In the genomic region with DNA sequence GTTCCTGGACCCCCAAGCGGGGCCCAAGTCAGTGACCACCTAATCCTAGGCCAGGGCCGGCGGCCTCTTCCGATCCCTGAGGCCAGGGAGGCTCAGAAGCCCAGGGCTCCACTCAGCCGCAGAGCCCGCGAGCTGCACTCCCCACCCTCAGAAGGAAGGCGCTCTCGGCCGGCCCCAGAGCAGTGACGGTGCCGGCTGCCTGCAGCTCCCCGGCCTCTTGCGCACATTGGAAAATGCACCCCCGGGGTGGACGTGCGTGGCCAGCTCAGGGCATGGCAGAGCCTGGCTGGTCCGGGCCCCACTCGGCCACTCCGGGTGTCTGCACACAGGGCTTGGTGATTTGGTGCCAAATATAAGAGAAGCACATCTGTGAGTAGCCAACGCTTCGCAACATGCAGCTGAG, we compare ENCODE assay signal across 15 cellular contexts.
DNase-seq lines count a peak whose midpoint lies in the region; ATAC-seq and TF ChIP-seq lines count a peak whose summit lies in the region.
"Had no signal": no experiment of that assay in that cellular context is flagged by ENCODE, and none has a peak within 500 bp of the region (broad histone marks: within the 10 kb centered on the region; RNA-seq: fewer than 3 reads in every experiment).

No MANE protein-coding gene starts in this region.

- H3K27me3 ChIP-seq in right atrium auricular region (no peaks in the 10 kb centered on the region), NT2/D1 (ENCODE audit: insufficient read depth, insufficient read length) (peaks cover 45% of the 10 kb centered on the region)

- H3K36me3 Mint-ChIP-seq in stimulated activated effector memory CD8-positive, alpha-beta T cell treated with anti-CD3 and anti-CD28 coated beads, Interleukin-12 subunit alpha, Interleukin-12 subunit beta, amount 100 ng/mL, for 72 hours: no peaks in the 10 kb centered on the region
- H3K36me3 Mint-ChIP-seq: CD14-positive monocyte had no signal

- no peaks in the 10 kb centered on the region for H3K36me3 ChIP-seq in right atrium auricular region
- H3K36me3 ChIP-seq in NT2/D1 (ENCODE audit: insufficient read depth, insufficient read length, low read length): no peaks in the 10 kb centered on the region

- H3K27ac Mint-ChIP-seq in stimulated activated effector memory CD8-positive, alpha-beta T cell treated with anti-CD3 and anti-CD28 coated beads, Interleukin-12 subunit alpha, Interleukin-12 subunit beta, amount 100 ng/mL, for 72 hours: no peak overlapping the region
- H3K27ac Mint-ChIP-seq: CD14-positive monocyte had no signal

- ATAC-seq in Right ventricle myocardium superior (ENCODE audit: poor library complexity): no peak
- ATAC-seq in stimulated activated effector memory CD8-positive, alpha-beta T cell treated with anti-CD3 and anti-CD28 coated beads, Interleukin-12 subunit alpha, Interleukin-12 subunit beta, amount 100 ng/mL, for 72 hours: no peak

- H3K27ac ChIP-seq in right atrium auricular region: no peak overlapping the region
- H3K27ac ChIP-seq: PC-9 had no signal

- H3K9ac ChIP-seq in NT2/D1 (ENCODE audit: insufficient read length, low read depth): peak overlapping the region; percentile 74

- DNase-seq in right atrium auricular region (ENCODE audit: low spot score) (peak; percentile 40), Right ventricle myocardium superior (no peak), NT2/D1 (ENCODE audit: low read depth, low spot score) (no peak), left kidney (ENCODE audit: low read depth, low spot score) (peak; percentile 14), UCSD-AML1 (lab: John Stamatoyannopoulos, UW; ENCODE audit: unreplicated experiment) (no peak), NCI-H1105 (lab: John Stamatoyannopoulos, UW) (no peak)
- DNase-seq in stimulated activated effector memory CD8-positive, alpha-beta T cell treated with anti-CD3 and anti-CD28 coated beads, Interleukin-12 subunit alpha, Interleukin-12 subunit beta, amount 100 ng/mL, for 72 hours (ENCODE audit: low spot score in 2 of 2): no peak
- DNase-seq: HCEC 1CT, NCI-H1417, NCI-H2029 treated with DMSO at 0.1 percent for 48 hours, NCI-H2171 treated with DMSO at 0.1 percent for 48 hours, NCI-H446 treated with DMSO at 0.1 percent for 48 hours, NCI-H774, PC-9 had no signal

- H3K4me1 Mint-ChIP-seq in stimulated activated effector memory CD8-positive, alpha-beta T cell treated with anti-CD3 and anti-CD28 coated beads, Interleukin-12 subunit alpha, Interleukin-12 subunit beta, amount 100 ng/mL, for 72 hours: no peaks in the 10 kb centered on the region
- H3K4me1 Mint-ChIP-seq: CD14-positive monocyte had no signal

- H3K4me3 ChIP-seq in right atrium auricular region (no peak overlapping the region), NT2/D1 (ENCODE audit: insufficient read length, low read depth) (peak overlapping the region; percentile 21)
- H3K4me3 ChIP-seq: PC-9 had no signal

- intact Hi-C loops in Right ventricle myocardium superior (cut with DNase I): no loop called here

- H3K4me3 Mint-ChIP-seq in stimulated activated effector memory CD8-positive, alpha-beta T cell treated with anti-CD3 and anti-CD28 coated beads, Interleukin-12 subunit alpha, Interleukin-12 subunit beta, amount 100 ng/mL, for 72 hours: no peak overlapping the region
- H3K4me3 Mint-ChIP-seq: CD14-positive monocyte had no signal

- H3K4me1 ChIP-seq in right atrium auricular region: no peaks in the 10 kb centered on the region
- H3K4me1 ChIP-seq in NT2/D1 (ENCODE audit: insufficient read depth, insufficient read length): peaks cover 14% of the 10 kb centered on the region

- H3K9me3 Mint-ChIP-seq in stimulated activated effector memory CD8-positive, alpha-beta T cell treated with anti-CD3 and anti-CD28 coated beads, Interleukin-12 subunit alpha, Interleukin-12 subunit beta, amount 100 ng/mL, for 72 hours: peaks cover 3% of the 10 kb centered on the region

- H3K9me3 ChIP-seq in right atrium auricular region (no peaks in the 10 kb centered on the region), NT2/D1 (ENCODE audit: insufficient read depth, low read length) (peaks cover 11% of the 10 kb centered on the region; the same call in 1 of the 2 replicates)

- no peak for TF ChIP-seq CTCF in right atrium auricular region (IDR thresholded peaks at IDR 0.05)

Comparison
In these comparisons a context has a peak if more than half of its experiments do, and no peak if none do; other contexts are left out.
1. DNase-seq: peak in right atrium auricular region (single experiment) and left kidney (single experiment); none in Right ventricle myocardium superior (single experiment), NT2/D1 (single experiment), UCSD-AML1 (single experiment), NCI-H1105 (single experiment) and stimulated activated effector memory CD8-positive, alpha-beta T cell treated with anti-CD3 and anti-CD28 coated beads, Interleukin-12 subunit alpha, Interleukin-12 subunit beta, amount 100 ng/mL, for 72 hours (0 of 2).